Comparison of ENCODE assay signal across 10 cellular contexts in the genomic region with DNA sequence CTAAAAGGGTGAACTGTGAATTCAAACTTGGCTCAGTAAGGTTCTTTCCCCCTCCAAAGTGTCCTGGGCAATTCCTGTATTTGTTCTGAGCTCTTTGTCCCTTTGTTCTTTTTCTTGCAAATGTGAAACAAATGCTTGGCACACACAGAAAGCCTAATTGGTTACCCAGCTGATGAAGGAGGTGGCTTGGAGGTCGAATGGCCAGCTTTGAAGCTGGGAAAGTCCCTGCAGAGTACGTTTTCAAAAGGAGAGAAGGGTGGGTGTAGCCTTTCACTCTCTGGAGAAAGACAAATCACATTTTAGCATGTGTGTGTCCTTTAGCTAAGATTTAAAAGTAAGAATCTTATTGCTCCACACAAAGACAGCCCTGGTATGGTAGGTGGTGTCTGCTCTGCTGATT.
A peak's percentile ranks its signal among the peaks of the same experiment; 100 is the strongest.
DNase-seq lines count a peak whose midpoint lies in the region; ATAC-seq, FAIRE-seq and TF ChIP-seq lines count a peak whose summit lies in the region.
"Had no signal": no experiment of that assay in that cellular context is flagged by ENCODE, and none has a peak within 500 bp of the region (broad histone marks: within the 10 kb centered on the region; RNA-seq: fewer than 3 reads in every experiment).

No MANE protein-coding gene starts in this region.

- H3K9me3 Mint-ChIP-seq in T-cell = no peaks in the 10 kb centered on the region

- POLR2A ChIA-PET in T-cell (lab: Charles Lee) = no interaction called here

- no peak for TF ChIP-seq CTCF in choroid plexus epithelial cell (conservative IDR thresholded peaks at IDR 0.05; ENCODE audit: low read depth, low read length)

- DNase-seq in GM12892 (ENCODE audit: insufficient read length) (no peak), choroid plexus epithelial cell (ENCODE audit: low read depth) (peak; percentile 9), T-cell (no peak), RKO (ENCODE audit: low spot score) (no peak), ecto neural progenitor cell (ENCODE audit: low spot score) (no peak), urothelium cell line (ENCODE audit: low spot score) (no peak)
- DNase-seq: activated T-cell treated with anti-CD3 and anti-CD28 coated beads, Interleukin-2, amount 50 U/mL, for 1 hour; NCI-H1417 treated with DMSO at 0.1 percent for 48 hours had no signal

- TF ChIP-seq POLR2A in GM12892 (IDR thresholded peaks at IDR 0.05; ENCODE audit: low read depth, low read length) = no peak

- ATAC-seq in GM19463 (IDR thresholded peaks at IDR 0.05; ENCODE audit: unreplicated experiment) (peak; percentile 83), HG03135 (IDR thresholded peaks at IDR 0.05; ENCODE audit: unreplicated experiment) (peak; percentile 76), T-cell (replicated peaks in 1 of 4) (no peak)

- no peaks in the 10 kb centered on the region for H3K36me3 Mint-ChIP-seq in T-cell

- no peak overlapping the region for H3K4me3 Mint-ChIP-seq in T-cell

- no peak overlapping the region for H3K4me3 ChIP-seq in choroid plexus epithelial cell (ENCODE audit: low read depth, low read length)

- no peak overlapping the region for H3K27ac Mint-ChIP-seq in T-cell

- H3K27me3 Mint-ChIP-seq in T-cell = peaks cover 0 to 11% of the 10 kb centered on the region in 2 donors

- FAIRE-seq in GM12892 (lab: Jason Lieb, UNC) (peak; percentile 89), urothelium cell line (lab: Jason Lieb, UNC) (no peak)

- no peaks in the 10 kb centered on the region for H3K4me1 Mint-ChIP-seq in T-cell

- CTCF ChIA-PET in T-cell (lab: Charles Lee) = interaction anchor here in 1 of 2 donors (0.6 kb wide), 1 partner anchor 26 kb away, joined by 3 read pairs; no protein-coding TSS in a partner anchor

Comparison
In these comparisons a context has a peak if more than half of its experiments do, and no peak if none do; other contexts are left out.
1. ATAC-seq: peak in GM19463 (single experiment) and HG03135 (single experiment); none in T-cell (0 of 4).